Comparison of ENCODE assay signal across 17 cellular contexts in the genomic region with DNA sequence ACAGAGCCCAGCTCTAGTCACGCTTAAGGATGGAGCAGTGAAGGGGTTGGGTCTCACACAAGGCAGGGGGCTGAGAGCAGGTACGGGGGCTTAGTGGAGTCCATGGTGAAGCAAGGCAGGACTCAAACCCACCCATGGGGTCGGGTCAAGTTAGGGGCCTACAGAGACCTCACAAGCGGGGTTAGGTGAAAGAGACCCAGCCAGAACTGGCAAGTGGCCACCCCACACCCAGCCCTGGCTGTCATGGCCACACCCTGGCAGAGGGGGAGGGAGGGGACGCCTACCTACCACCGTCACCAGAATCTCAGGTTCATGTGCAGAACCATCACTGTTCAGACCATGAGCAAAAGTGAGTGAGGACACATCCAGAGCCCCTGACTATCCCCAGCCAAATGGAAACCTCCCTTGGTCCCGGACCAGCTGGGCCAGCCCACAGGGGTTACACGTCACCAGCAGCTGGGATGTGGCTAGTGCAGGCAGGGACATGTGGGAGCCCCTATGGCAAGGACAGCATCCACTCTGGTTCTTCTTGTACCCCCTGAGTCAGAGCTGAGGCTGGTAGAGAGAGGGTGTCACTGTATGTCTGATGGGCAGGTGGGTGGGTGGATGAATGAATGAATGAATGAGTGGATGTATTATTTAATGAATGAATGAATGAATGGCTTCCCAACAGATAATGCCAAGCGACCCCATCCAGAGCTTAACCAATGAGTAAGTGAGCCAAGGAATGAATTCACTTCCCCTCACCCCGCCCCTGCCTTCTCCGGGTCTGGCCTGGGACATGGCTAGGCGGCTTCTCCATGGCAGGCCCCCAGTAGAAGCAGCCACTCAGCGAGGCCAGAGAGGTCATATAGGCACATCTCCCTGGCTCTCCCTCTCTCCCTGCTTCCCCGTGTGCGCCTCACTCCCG.
DNase-seq lines count a peak whose midpoint lies in the region; ATAC-seq and TF ChIP-seq lines count a peak whose summit lies in the region.
"Had no signal": no experiment of that assay in that cellular context is flagged by ENCODE, and none has a peak within 500 bp of the region (broad histone marks: within the 10 kb centered on the region; RNA-seq: fewer than 3 reads in every experiment).

No MANE protein-coding gene starts in this region.

- CTCF ChIA-PET in IMR-90 (lab: Yijun Ruan, JAX), result no interaction called here

- H2AFZ ChIP-seq in IMR-90 (replicated peaks; ENCODE audit: low read length, poor library complexity), result no peak overlapping the region

- H2BK120ac ChIP-seq in IMR-90 (ENCODE audit: low read depth, low read length), result no peak overlapping the region

- H3K36me3 Mint-ChIP-seq in stimulated activated effector memory CD8-positive, alpha-beta T cell treated with anti-CD3 and anti-CD28 coated beads, Interleukin-12 subunit alpha, Interleukin-12 subunit beta, amount 100 ng/mL, for 72 hours, result peaks cover 6% of the 10 kb centered on the region

- no peak overlapping the region for H4K5ac ChIP-seq in IMR-90 (ENCODE audit: low read depth, low read length)

- no peak overlapping the region for H3K4ac ChIP-seq in IMR-90 (ENCODE audit: low read depth, low read length)

- TF ChIP-seq POLR2A in IMR-90 (IDR thresholded peaks at IDR 0.05; ENCODE audit: low read depth, low read length), result no peak
- no peak for TF ChIP-seq POLR2A in esophagus muscularis mucosa (IDR thresholded peaks at IDR 0.05; ENCODE audit: low read depth)

- H3K4me1 Mint-ChIP-seq in stimulated activated effector memory CD8-positive, alpha-beta T cell treated with anti-CD3 and anti-CD28 coated beads, Interleukin-12 subunit alpha, Interleukin-12 subunit beta, amount 100 ng/mL, for 72 hours, result peaks cover 10% of the 10 kb centered on the region
- H3K4me1 Mint-ChIP-seq: CD4-positive, alpha-beta memory T cell had no signal

- TF ChIP-seq RAD21 in IMR-90 (IDR thresholded peaks at IDR 0.05; ENCODE audit: low read length), result no peak

- TF ChIP-seq CTCF in IMR-90 (conservative IDR thresholded peaks at IDR 0.05; ENCODE audit: low read depth, low read length) (no peak), colonic mucosa (IDR thresholded peaks at IDR 0.05) (no peak), esophagus muscularis mucosa (IDR thresholded peaks at IDR 0.05) (no peak)

- ATAC-seq in IMR-90 (ENCODE audit: low read depth) (no peak), GM18861 (IDR thresholded peaks at IDR 0.05; ENCODE audit: unreplicated experiment) (no peak), HG02763 (IDR thresholded peaks at IDR 0.05; ENCODE audit: unreplicated experiment) (no peak)
- no peak for ATAC-seq in stimulated activated effector memory CD8-positive, alpha-beta T cell treated with anti-CD3 and anti-CD28 coated beads, Interleukin-12 subunit alpha, Interleukin-12 subunit beta, amount 100 ng/mL, for 72 hours
- ATAC-seq: HCT116 had no signal

- POLR2A ChIA-PET in IMR-90 (lab: Charles Lee; ENCODE audit: unreplicated experiment), result no interaction called here

- H3K27me3 ChIP-seq in IMR-90 (ENCODE audit: control insufficient read depth, insufficient read depth, low read length) (no peaks in the 10 kb centered on the region), colonic mucosa (no peaks in the 10 kb centered on the region), esophagus muscularis mucosa (peaks cover 0 to 37% (median 0%) of the 10 kb centered on the region in 4 donors)

- no peak overlapping the region for H3K4me2 ChIP-seq in IMR-90 (ENCODE audit: low read depth, low read length)

- H3K14ac ChIP-seq in IMR-90 (replicated peaks; ENCODE audit: low read depth, low read length), result no peak overlapping the region

- no peak for TF ChIP-seq EP300 in esophagus muscularis mucosa (IDR thresholded peaks at IDR 0.05)

- peak overlapping the region; percentile 55 for H2AK9ac ChIP-seq in IMR-90 (replicated peaks; ENCODE audit: low read depth, low read length, poor library complexity)

- no peaks in the 10 kb centered on the region for H4K20me1 ChIP-seq in IMR-90 (ENCODE audit: insufficient read depth, low read length)

- H3K9ac ChIP-seq in IMR-90 (ENCODE audit: low read depth, low read length) (no peak overlapping the region), colonic mucosa (ENCODE audit: low read depth in 2 of 2, low read length in 2 of 2) (no peak overlapping the region)

- H3K9me3 Mint-ChIP-seq in stimulated activated effector memory CD8-positive, alpha-beta T cell treated with anti-CD3 and anti-CD28 coated beads, Interleukin-12 subunit alpha, Interleukin-12 subunit beta, amount 100 ng/mL, for 72 hours, result peaks cover 11% of the 10 kb centered on the region

- H3K4me1 ChIP-seq in IMR-90 (ENCODE audit: control insufficient read depth, insufficient read depth, low read length), result no peaks in the 10 kb centered on the region
- no peaks in the 10 kb centered on the region for H3K4me1 ChIP-seq in colonic mucosa
- H3K4me1 ChIP-seq in esophagus muscularis mucosa, result no peaks in the 10 kb centered on the region

- H2BK5ac ChIP-seq in IMR-90 (ENCODE audit: low read depth, low read length, poor library complexity, severe bottlenecking), result no peak overlapping the region

- H3K79me1 ChIP-seq in IMR-90 (ENCODE audit: low read depth in 1 of 2, low read length in 2 of 2), result no peaks in the 10 kb centered on the region

- H3K23ac ChIP-seq in IMR-90 (ENCODE audit: low read depth, low read length), result no peak overlapping the region

- H3K4me3 ChIP-seq in IMR-90 (ENCODE audit: insufficient read depth, low read depth, low read length) (no peak overlapping the region), colonic mucosa (no peak overlapping the region), esophagus muscularis mucosa (no peak overlapping the region)

- H4K8ac ChIP-seq in IMR-90 (ENCODE audit: low read depth in 2 of 2, low read length in 2 of 2), result no peak overlapping the region

- H3K36me3 ChIP-seq in IMR-90 (ENCODE audit: control insufficient read depth, insufficient read depth, low read length), result no peaks in the 10 kb centered on the region
- no peaks in the 10 kb centered on the region for H3K36me3 ChIP-seq in colonic mucosa
- no peaks in the 10 kb centered on the region for H3K36me3 ChIP-seq in esophagus muscularis mucosa

- in situ Hi-C loops in IMR-90 (cut with MboI; ENCODE audit: low sequenced_read_pairs), result no loop called here

- H3K4me3 Mint-ChIP-seq in stimulated activated effector memory CD8-positive, alpha-beta T cell treated with anti-CD3 and anti-CD28 coated beads, Interleukin-12 subunit alpha, Interleukin-12 subunit beta, amount 100 ng/mL, for 72 hours, result no peak overlapping the region
- H3K4me3 Mint-ChIP-seq: CD4-positive, alpha-beta memory T cell had no signal

- no peak overlapping the region for H2BK15ac ChIP-seq in IMR-90 (ENCODE audit: low read depth, low read length)

- H3K56ac ChIP-seq in IMR-90 (ENCODE audit: extremely low read depth, insufficient read depth, low read length), result no peak overlapping the region

- BruUV-seq in IMR-90 (replicated peaks; lab: Mats Ljungman, UMichigan), result no TSS peak

- H3K27ac ChIP-seq in IMR-90 (ENCODE audit: insufficient read depth, low read length) (no peak overlapping the region), colonic mucosa (no peak overlapping the region), esophagus muscularis mucosa (replicated peaks in 1 of 4) (no peak overlapping the region)

- H3K9me1 ChIP-seq in IMR-90 (ENCODE audit: insufficient read depth, low read length), result no peaks in the 10 kb centered on the region

- intact Hi-C loops in IMR-90 (cut with micrococcal nuclease) (no loop called here), colonic mucosa (cut with DNase I) (no loop called here), esophagus muscularis mucosa (cut with DNase I) (no loop called here)

- WGBS in IMR-90 (ENCODE audit: extremely low coverage in 2 of 2, insufficient read length in 1 of 2), 2 experiments, result 82% methylated on average over 3 of the region's 16 CpGs; no CpG with 5 or more reads in 1 of the 2 experiments
- WGBS in esophagus muscularis mucosa, result 79% methylated on average over 15 of the region's 16 CpGs

- H3K27ac Mint-ChIP-seq in stimulated activated effector memory CD8-positive, alpha-beta T cell treated with anti-CD3 and anti-CD28 coated beads, Interleukin-12 subunit alpha, Interleukin-12 subunit beta, amount 100 ng/mL, for 72 hours, result peak overlapping the region; percentile 20

- H3K9me3 ChIP-seq in IMR-90 (ENCODE audit: control insufficient read depth, insufficient read depth, low read length) (peaks cover 61% of the 10 kb centered on the region), colonic mucosa (no peaks in the 10 kb centered on the region), esophagus muscularis mucosa (peaks cover 0 to 11% (median 0%) of the 10 kb centered on the region in 4 donors)

- no peak overlapping the region for H2AK5ac ChIP-seq in IMR-90 (ENCODE audit: low read depth, low read length)

- dilution Hi-C loops in IMR-90 (cut with HindIII; ENCODE audit: low sequenced_read_pairs, unreplicated experiment), result no loop called here

- H3K18ac ChIP-seq in IMR-90 (ENCODE audit: low read depth, low read length), result no peak overlapping the region

- DNase-seq in IMR-90, result no peak
- peak; percentile 9 for DNase-seq in colonic mucosa
- peak; percentile 35 for DNase-seq in mesenteric fat pad (ENCODE audit: low spot score)
- DNase-seq in stimulated activated effector memory CD8-positive, alpha-beta T cell treated with anti-CD3 and anti-CD28 coated beads, Interleukin-12 subunit alpha, Interleukin-12 subunit beta, amount 100 ng/mL, for 72 hours (ENCODE audit: low spot score in 2 of 2), result no peak
- DNase-seq in foreskin melanocyte, result no peak
- DNase-seq in esophagus muscularis mucosa (ENCODE audit: extremely low spot score), result no peak
- DNase-seq: C1 segment of cervical spinal cord; Calu3; CD4-positive, alpha-beta memory T cell; COR-L47; DMS53; DMS79 treated with DMSO at 0.1 percent for 48 hours; GF-D8; H7 had no signal

- H4K91ac ChIP-seq in IMR-90 (ENCODE audit: insufficient read depth, low read depth, low read length), result no peak overlapping the region

- H2BK20ac ChIP-seq in IMR-90 (ENCODE audit: low read depth, low read length), result no peak overlapping the region

TF ChIP-seq in IMR-90, 13 proteins besides CTCF, POLR2A, EP300 and RAD21 (continues in another document):
- TF ChIP-seq RCOR1 (IDR thresholded peaks at IDR 0.05; ENCODE audit: insufficient replicate concordance, low read length), result no peak
- TF ChIP-seq RFX5 (IDR thresholded peaks at IDR 0.05; ENCODE audit: low read depth, low read length), result no peak
- TF ChIP-seq MAZ (IDR thresholded peaks at IDR 0.05; ENCODE audit: borderline replicate concordance, low read depth, low read length), result no peak
- TF ChIP-seq, protein P1, sequence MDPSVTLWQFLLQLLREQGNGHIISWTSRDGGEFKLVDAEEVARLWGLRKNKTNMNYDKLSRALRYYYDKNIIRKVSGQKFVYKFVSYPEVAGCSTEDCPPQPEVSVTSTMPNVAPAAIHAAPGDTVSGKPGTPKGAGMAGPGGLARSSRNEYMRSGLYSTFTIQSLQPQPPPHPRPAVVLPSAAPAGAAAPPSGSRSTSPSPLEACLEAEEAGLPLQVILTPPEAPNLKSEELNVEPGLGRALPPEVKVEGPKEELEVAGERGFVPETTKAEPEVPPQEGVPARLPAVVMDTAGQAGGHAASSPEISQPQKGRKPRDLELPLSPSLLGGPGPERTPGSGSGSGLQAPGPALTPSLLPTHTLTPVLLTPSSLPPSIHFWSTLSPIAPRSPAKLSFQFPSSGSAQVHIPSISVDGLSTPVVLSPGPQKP (IDR thresholded peaks at IDR 0.05; ENCODE audit: borderline replicate concordance, low read depth, low read length), result no peak
- no peak for TF ChIP-seq CHD1 (IDR thresholded peaks at IDR 0.05; ENCODE audit: low read depth, low read length)

Comparison
In these comparisons a context has a peak if more than half of its experiments do, and no peak if none do; other contexts are left out.
1. DNase-seq: peak in colonic mucosa (single experiment) and mesenteric fat pad (single experiment); none in IMR-90 (single experiment), stimulated activated effector memory CD8-positive, alpha-beta T cell treated with anti-CD3 and anti-CD28 coated beads, Interleukin-12 subunit alpha, Interleukin-12 subunit beta, amount 100 ng/mL, for 72 hours (0 of 2), foreskin melanocyte (single experiment) and esophagus muscularis mucosa (single experiment).